15 cellular contexts compared by ENCODE assay signal in the genomic region with DNA sequence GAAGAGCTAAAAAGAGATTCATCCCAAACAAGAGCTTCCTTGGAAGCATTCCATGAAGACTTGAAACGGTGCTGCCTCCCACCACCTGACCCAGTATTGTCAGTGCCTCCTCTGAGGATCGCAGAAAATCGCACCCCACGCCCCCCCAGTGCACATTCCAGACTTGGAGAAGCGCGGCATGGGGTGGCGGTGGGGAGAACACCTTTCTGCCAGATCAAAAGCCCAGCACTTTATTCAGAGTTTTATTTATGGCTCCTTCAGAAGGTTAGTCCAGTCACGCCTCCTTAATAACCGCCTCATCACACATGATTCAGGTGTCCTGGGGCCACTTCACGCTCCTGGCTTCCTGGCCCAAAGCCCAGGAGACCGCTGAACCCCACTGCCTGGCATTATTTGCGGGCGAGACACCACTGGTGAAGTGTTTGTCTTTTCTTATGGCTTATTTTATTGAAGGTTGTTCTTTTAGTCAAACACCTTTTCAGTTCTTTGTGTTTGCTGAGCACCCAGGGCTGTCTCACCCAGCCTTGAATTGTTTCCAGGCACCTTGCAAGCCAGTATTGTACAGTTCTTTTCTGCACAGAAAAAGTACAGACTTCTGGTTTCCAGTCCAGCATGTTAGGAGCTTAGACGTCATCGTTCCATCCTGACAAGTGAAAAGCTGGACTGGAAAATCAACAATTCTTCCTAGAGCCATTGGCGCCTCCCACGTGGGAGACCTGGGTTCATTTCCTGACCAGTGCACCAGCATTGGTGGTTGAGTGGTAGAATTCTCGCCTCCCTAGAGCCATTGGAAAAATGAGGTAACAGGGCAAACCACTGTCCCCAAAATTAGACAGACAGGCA.
DNase-seq lines count a peak whose midpoint lies in the region; ATAC-seq and TF ChIP-seq lines count a peak whose summit lies in the region.
"Had no signal": no experiment of that assay in that cellular context is flagged by ENCODE, and none has a peak within 500 bp of the region (broad histone marks: within the 10 kb centered on the region; RNA-seq: fewer than 3 reads in every experiment).

No MANE protein-coding gene starts in this region.

- peak; percentile 76 for DNase-seq in DMS79 (lab: John Stamatoyannopoulos, UW)
- peak; percentile 47 to 70 for DNase-seq in NCI-H187 (lab: John Stamatoyannopoulos, UW)
- DNase-seq in PC-3: peak; percentile 80
- DNase-seq in left lung: peak in 1 of 2 donors; percentile 69
- DNase-seq in activated naive CD4-positive, alpha-beta T cell treated with anti-CD3 and anti-CD28 coated beads, Interleukin-2, amount 50 U/mL, for 16 hours: no peak
- DNase-seq: activated CD4-positive, alpha-beta T cell treated with anti-CD3 and anti-CD28 coated beads, Interleukin-2, amount 50 U/mL, for 1 hour; activated gamma-delta T cell; GOT3; NCI-H446; retina; RPMI8226; stimulated activated CD4-positive, alpha-beta T cell treated with anti-CD3 and anti-CD28 coated beads, Interleukin-2, amount 100 ng/mL, for 48 hours had no signal

- H3K36me3 ChIP-seq in PC-3 (ENCODE audit: low read depth, low read length) (no peaks in the 10 kb centered on the region), left lung (peaks cover 0 to 6% of the 10 kb centered on the region in 2 donors)

- H4K20me1 ChIP-seq in PC-3 (ENCODE audit: low read length): no peaks in the 10 kb centered on the region

- H3K27me3 ChIP-seq in PC-3 (ENCODE audit: low read length): no peaks in the 10 kb centered on the region
- no peaks in the 10 kb centered on the region for H3K27me3 ChIP-seq in left lung

- no TSS peak for BruUV-seq in PC-3 (replicated peaks; lab: Mats Ljungman, UMichigan)

- H3K9ac ChIP-seq in PC-3 (ENCODE audit: low read length): no peak overlapping the region

- no peak overlapping the region for H2AFZ ChIP-seq in PC-3 (ENCODE audit: low read length)

- peak overlapping the region; percentile 12 for H3K27ac ChIP-seq in PC-3 (ENCODE audit: low read length)
- H3K27ac ChIP-seq in left lung: no peak overlapping the region

- H3K79me2 ChIP-seq in PC-3 (ENCODE audit: low read length): no peaks in the 10 kb centered on the region

- intact Hi-C loops in PC-3 (cut with micrococcal nuclease): no loop called here
- intact Hi-C loops in left lung (cut with DNase I): no loop called here

- no peak overlapping the region for H3K4me2 ChIP-seq in PC-3 (ENCODE audit: low read length)

- no peak overlapping the region for H3K4me3 ChIP-seq in PC-3 (ENCODE audit: low read length)
- no peak overlapping the region for H3K4me3 ChIP-seq in left lung

- H3K4me1 ChIP-seq in PC-3 (ENCODE audit: insufficient read depth, low read length) (peaks cover 14% of the 10 kb centered on the region), left lung (no peaks in the 10 kb centered on the region)

- CTCF ChIA-PET in PC-3 (lab: Charles Lee): no interaction called here

- no peaks in the 10 kb centered on the region for H3K9me3 ChIP-seq in PC-3 (ENCODE audit: low read length)
- H3K9me3 ChIP-seq in left lung: no peaks in the 10 kb centered on the region

- no peaks in the 10 kb centered on the region for H3F3A ChIP-seq in PC-3 (ENCODE audit: low read length, unreplicated experiment)

- peak; percentile 90 for ATAC-seq in PC-3
- ATAC-seq in left lung: peak; percentile 56
- no peak for ATAC-seq in GM21360 (IDR thresholded peaks at IDR 0.05; ENCODE audit: unreplicated experiment)
- no peak for ATAC-seq in GM18858 (IDR thresholded peaks at IDR 0.05; ENCODE audit: unreplicated experiment)
- ATAC-seq in GM21529 (IDR thresholded peaks at IDR 0.05; ENCODE audit: unreplicated experiment): no peak

- no peaks in the 10 kb centered on the region for H3K9me2 ChIP-seq in PC-3 (replicated peaks; ENCODE audit: low read length)

- POLR2A ChIA-PET in PC-3 (lab: Charles Lee; ENCODE audit: unreplicated experiment): no interaction called here

- TF ChIP-seq CTCF in PC-3 (conservative IDR thresholded peaks at IDR 0.05; ENCODE audit: low read depth, low read length) (no peak), left lung (IDR thresholded peaks at IDR 0.05) (no peak)

Comparison
In these comparisons a context has a peak if more than half of its experiments do, and no peak if none do; other contexts are left out.
1. ATAC-seq: peak in PC-3 (single experiment) and left lung (single experiment); none in GM21360 (single experiment), GM18858 (single experiment) and GM21529 (single experiment).